In the genomic region with DNA sequence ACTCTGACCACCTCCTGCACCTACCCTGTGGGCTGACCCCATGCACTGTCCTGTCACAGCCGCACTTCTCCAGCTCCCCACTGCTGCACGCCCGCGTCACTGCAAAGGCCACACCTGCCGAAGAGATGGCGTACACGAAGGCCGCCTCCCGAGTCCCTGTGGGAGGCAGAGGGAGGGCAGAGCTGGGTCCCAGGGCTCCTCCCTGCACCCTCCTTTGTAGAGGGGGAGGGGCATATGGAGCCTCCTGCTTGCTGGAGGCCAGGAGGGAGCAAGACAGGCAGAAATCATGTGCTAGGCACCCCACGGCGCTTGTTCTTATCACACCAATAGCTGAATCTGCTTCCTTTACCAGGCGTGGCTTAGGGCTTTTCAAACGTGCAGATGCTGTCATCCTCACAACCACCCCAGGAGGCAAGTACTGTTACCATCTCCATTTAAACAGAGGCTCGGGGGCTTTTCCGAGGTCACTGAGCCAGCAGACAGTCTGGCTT, we compare ENCODE assay signal across 14 cellular contexts. TPM values are rescaled to one million over a fixed set of nuclear protein-coding genes. Genes with fewer than 3 reads are reported as not detected.
A peak's percentile ranks its signal among the peaks of the same experiment; 100 is the strongest.
DNase-seq lines count a peak whose midpoint lies in the region; ATAC-seq and TF ChIP-seq lines count a peak whose summit lies in the region.
"Had no signal": no experiment of that assay in that cellular context is flagged by ENCODE, and none has a peak within 500 bp of the region (broad histone marks: within the 10 kb centered on the region; RNA-seq: fewer than 3 reads in every experiment).

No MANE protein-coding gene starts in this region.

- peaks cover 66% of the 10 kb centered on the region for H4K20me1 ChIP-seq in SK-N-SH (ENCODE audit: insufficient read depth)

- intact Hi-C loops in gastrocnemius medialis (cut with DNase I; ENCODE audit: low total_unique reads), result no loop called here

- TF ChIP-seq CTCF in SK-N-SH (IDR thresholded peaks at IDR 0.05) (no peak), glutamatergic neuron (IDR thresholded peaks at IDR 0.05; ENCODE audit: partially characterized antibody, unreplicated experiment) (no peak), gastrocnemius medialis (IDR thresholded peaks at IDR 0.05 in 4 of 5, conservative IDR thresholded peaks at IDR 0.05 in 1 of 5) (no peak)

- H3K27me3 Mint-ChIP-seq in glutamatergic neuron (ENCODE audit: unreplicated experiment), result peaks cover 7% of the 10 kb centered on the region
- H3K27me3 Mint-ChIP-seq: naive thymus-derived CD8-positive, alpha-beta T cell had no signal

- H3K36me3 ChIP-seq in SK-N-SH (replicated peaks in 1 of 2; ENCODE audit: control insufficient read depth in 1 of 2, insufficient read depth in 2 of 2, low read length in 1 of 2) (peaks cover 3 to 10% of the 10 kb centered on the region in 2 experiments), gastrocnemius medialis (no peaks in the 10 kb centered on the region)

- H3F3A ChIP-seq in SK-N-SH (replicated peaks; ENCODE audit: insufficient read depth), result no peaks in the 10 kb centered on the region

- no peak for TF ChIP-seq POLR2A in gastrocnemius medialis (IDR thresholded peaks at IDR 0.05)

- POLR2A ChIA-PET in SK-N-SH (lab: Yijun Ruan, JAX), result interaction anchor here (1.0 kb wide), 1 partner anchor 292 kb away, joined by 3 read pairs; no protein-coding TSS in a partner anchor

- H3K4me1 Mint-ChIP-seq in glutamatergic neuron (ENCODE audit: low read depth, unreplicated experiment), result peaks cover 13% of the 10 kb centered on the region
- H3K4me1 Mint-ChIP-seq in stimulated activated effector memory CD8-positive, alpha-beta T cell treated with anti-CD3 and anti-CD28 coated beads, Interleukin-12 subunit alpha, Interleukin-12 subunit beta, amount 100 ng/mL, for 72 hours, result peaks cover 15% of the 10 kb centered on the region

- no peaks in the 10 kb centered on the region for H3K36me3 Mint-ChIP-seq in glutamatergic neuron (ENCODE audit: unreplicated experiment)
- H3K36me3 Mint-ChIP-seq in stimulated activated effector memory CD8-positive, alpha-beta T cell treated with anti-CD3 and anti-CD28 coated beads, Interleukin-12 subunit alpha, Interleukin-12 subunit beta, amount 100 ng/mL, for 72 hours, result peaks cover 41% of the 10 kb centered on the region

- DNase-seq in SK-N-SH, result peak; percentile 81
- peak; percentile 98 for DNase-seq in NCI-H69 (lab: John Stamatoyannopoulos, UW)
- no peak for DNase-seq in glutamatergic neuron
- DNase-seq in stimulated activated effector memory CD8-positive, alpha-beta T cell treated with anti-CD3 and anti-CD28 coated beads, Interleukin-12 subunit alpha, Interleukin-12 subunit beta, amount 100 ng/mL, for 72 hours (ENCODE audit: low spot score in 2 of 2), result no peak
- DNase-seq in AML-193 (lab: John Stamatoyannopoulos, UW), result no peak
- DNase-seq in gastrocnemius medialis, result no peak
- DNase-seq: activated gamma-delta T cell, Calu3 had no signal

- H3K9me3 ChIP-seq in SK-N-SH (no peaks in the 10 kb centered on the region), gastrocnemius medialis (no peaks in the 10 kb centered on the region)
- H3K9me3 ChIP-seq: Peyer's patch had no signal

- in situ Hi-C loops in gastrocnemius medialis (cut with MboI; ENCODE audit: low sequenced_read_pairs in 4 of 4), result loop anchor here in 2 of 4 donors (25.0 kb wide), 2 partner anchors 291 to 516 kb away; partner anchors contain the start of genes C1QA (in 2 of the 2) and C1QC (in 2 of the 2)

- no peak overlapping the region for H3K4me2 ChIP-seq in SK-N-SH

- H3K9ac ChIP-seq in SK-N-SH, result no peak overlapping the region

- CTCF ChIA-PET in SK-N-SH (lab: Yijun Ruan, JAX), result interaction anchor here (0.6 to 4.0 kb wide), 8 partner anchors 9 to 520 kb away, joined by 3 to 34 read pairs (median 4); no protein-coding TSS in a partner anchor

- ATAC-seq in SK-N-SH treated with all-trans-retinoic acid at 6 μM for 48 hours (no peak; the same call in 1 of the 3 replicates), HG02981 (IDR thresholded peaks at IDR 0.05; ENCODE audit: unreplicated experiment) (no peak), gastrocnemius medialis (no peak)
- no peak for ATAC-seq in stimulated activated effector memory CD8-positive, alpha-beta T cell treated with anti-CD3 and anti-CD28 coated beads, Interleukin-12 subunit alpha, Interleukin-12 subunit beta, amount 100 ng/mL, for 72 hours
- ATAC-seq: left lobe of liver; naive thymus-derived CD8-positive, alpha-beta T cell had no signal

- TF ChIP-seq RAD21 in SK-N-SH (IDR thresholded peaks at IDR 0.05; ENCODE audit: low read length), result no peak

- H3K27me3 ChIP-seq in SK-N-SH (ENCODE audit: insufficient read depth) (no peaks in the 10 kb centered on the region), gastrocnemius medialis (no peaks in the 10 kb centered on the region)
- H3K27me3 ChIP-seq: Peyer's patch had no signal

- no peaks in the 10 kb centered on the region for H3K9me2 ChIP-seq in SK-N-SH

- 90% methylated on average over 9 of the region's 15 CpGs for WGBS in SK-N-SH (ENCODE audit: low lambda C conversion rate)

- H3K4me1 ChIP-seq in SK-N-SH (ENCODE audit: control insufficient read depth in 1 of 2, insufficient read depth in 2 of 2, low read depth in 1 of 2, low read length in 1 of 2), result peaks cover 0 to 40% of the 10 kb centered on the region in 2 experiments; a peak in 1 of 4 replicates
- H3K4me1 ChIP-seq in gastrocnemius medialis, result no peaks in the 10 kb centered on the region

- no peak overlapping the region for H2AFZ ChIP-seq in SK-N-SH (ENCODE audit: low read depth)

- H3K4me3 ChIP-seq in SK-N-SH (ENCODE audit: low read depth in 2 of 2, low read length in 1 of 2), result no peak overlapping the region
- H3K4me3 ChIP-seq in gastrocnemius medialis, result no peak overlapping the region
- H3K4me3 ChIP-seq: Peyer's patch had no signal

- peak overlapping the region; percentile 33 for H3K27ac Mint-ChIP-seq in glutamatergic neuron (ENCODE audit: unreplicated experiment)
- peak overlapping the region; percentile 83 for H3K27ac Mint-ChIP-seq in stimulated activated effector memory CD8-positive, alpha-beta T cell treated with anti-CD3 and anti-CD28 coated beads, Interleukin-12 subunit alpha, Interleukin-12 subunit beta, amount 100 ng/mL, for 72 hours

- H3K4me3 Mint-ChIP-seq in glutamatergic neuron (ENCODE audit: unreplicated experiment), result no peak overlapping the region
- H3K4me3 Mint-ChIP-seq in stimulated activated effector memory CD8-positive, alpha-beta T cell treated with anti-CD3 and anti-CD28 coated beads, Interleukin-12 subunit alpha, Interleukin-12 subunit beta, amount 100 ng/mL, for 72 hours, result no peak overlapping the region
- H3K4me3 Mint-ChIP-seq: naive thymus-derived CD8-positive, alpha-beta T cell had no signal

- peaks cover 5% of the 10 kb centered on the region; the same call in 1 of the 2 replicates for H3K79me2 ChIP-seq in SK-N-SH (ENCODE audit: insufficient read depth)

- 0 out of 4 replicates have a peak, but pooled peaks of 1 of the 2 experiments have one; percentile 17 for TF ChIP-seq EP300 in SK-N-SH (IDR thresholded peaks at IDR 0.05; ENCODE audit: borderline replicate concordance in 1 of 2, low read depth in 1 of 2, low read length in 1 of 2)

- peaks cover 3% of the 10 kb centered on the region for H3K9me3 Mint-ChIP-seq in glutamatergic neuron (ENCODE audit: unreplicated experiment)
- H3K9me3 Mint-ChIP-seq in stimulated activated effector memory CD8-positive, alpha-beta T cell treated with anti-CD3 and anti-CD28 coated beads, Interleukin-12 subunit alpha, Interleukin-12 subunit beta, amount 100 ng/mL, for 72 hours, result no peaks in the 10 kb centered on the region
- H3K9me3 Mint-ChIP-seq: naive thymus-derived CD8-positive, alpha-beta T cell had no signal

- H3K27ac ChIP-seq in SK-N-SH (ENCODE audit: low read depth in 2 of 2, low read length in 1 of 2), result peak overlapping the region in 1 of 2 experiments; percentile 74; a peak in 2 of 4 replicates
- H3K27ac ChIP-seq in gastrocnemius medialis, result no peak overlapping the region
- H3K27ac ChIP-seq: Peyer's patch had no signal

TF ChIP-seq in SK-N-SH, 30 proteins besides CTCF, POLR2A, EP300 and RAD21:
- TF ChIP-seq MEF2A (IDR thresholded peaks at IDR 0.05; ENCODE audit: borderline replicate concordance, low read depth), result no peak
- peak; percentile 41; the same call in 1 of the 2 replicates for TF ChIP-seq MXI1 (IDR thresholded peaks at IDR 0.05; ENCODE audit: low read depth, low read length)

TF ChIP-seq in SK-N-SH treated with all-trans-retinoic acid at 6 μM for 48 hours, 23 proteins besides CTCF, POLR2A, EP300 and RAD21:
- no peak for TF ChIP-seq BACH2 (CRISPR knock-in tag; IDR thresholded peaks at IDR 0.05; ENCODE audit: borderline replicate concordance)
- no peak for TF ChIP-seq ZC3H10 (CRISPR knock-in tag; IDR thresholded peaks at IDR 0.05)
- TF ChIP-seq SNAI2 (CRISPR knock-in tag; IDR thresholded peaks at IDR 0.05), result no peak
- TF ChIP-seq POU6F1 (CRISPR knock-in tag; IDR thresholded peaks at IDR 0.05; ENCODE audit: borderline replicate concordance, low read depth), result no peak
- no peak for TF ChIP-seq ESRRG (CRISPR knock-in tag; IDR thresholded peaks at IDR 0.05)

RNA-seq across cellular contexts. Expression of gene WNT4, which starts 21.4 kb away (rescaled TPM):
- polyA plus RNA-seq in SK-N-SH (2012; rRNA removed), result 0.03 and 0.08 TPM in 2 replicates
- polyA plus RNA-seq in SK-N-SH (2012; cell fraction: cytosol; rRNA removed), result 0.01 and 0.05 TPM in 2 replicates
- polyA plus RNA-seq in SK-N-SH (2012; cell fraction: nucleus; rRNA removed), result 0.02 and 0.23 TPM in 2 replicates
- total RNA-seq in glutamatergic neuron (ENCODE audit: unreplicated experiment), result not detected
- 1 to 10 TPM in 1 of 4 donors, under 1 TPM in 1, not detected in 2; 0.42 to 1.1 TPM for total RNA-seq in gastrocnemius medialis
- total RNA-seq: MCF 10A; naive thymus-derived CD8-positive, alpha-beta T cell had no signal
- polyA plus RNA-seq: naive thymus-derived CD8-positive, alpha-beta T cell had no signal

Comparison
In these comparisons a context has a peak if more than half of its experiments do, and no peak if none do; other contexts are left out.
1. DNase-seq: peak in SK-N-SH (single experiment) and NCI-H69 (single experiment); none in glutamatergic neuron (single experiment), stimulated activated effector memory CD8-positive, alpha-beta T cell treated with anti-CD3 and anti-CD28 coated beads, Interleukin-12 subunit alpha, Interleukin-12 subunit beta, amount 100 ng/mL, for 72 hours (0 of 2), AML-193 (0 of 2) and gastrocnemius medialis (0 of 2).